1 cellular context compared by ENCODE assay signal in the genomic region with DNA sequence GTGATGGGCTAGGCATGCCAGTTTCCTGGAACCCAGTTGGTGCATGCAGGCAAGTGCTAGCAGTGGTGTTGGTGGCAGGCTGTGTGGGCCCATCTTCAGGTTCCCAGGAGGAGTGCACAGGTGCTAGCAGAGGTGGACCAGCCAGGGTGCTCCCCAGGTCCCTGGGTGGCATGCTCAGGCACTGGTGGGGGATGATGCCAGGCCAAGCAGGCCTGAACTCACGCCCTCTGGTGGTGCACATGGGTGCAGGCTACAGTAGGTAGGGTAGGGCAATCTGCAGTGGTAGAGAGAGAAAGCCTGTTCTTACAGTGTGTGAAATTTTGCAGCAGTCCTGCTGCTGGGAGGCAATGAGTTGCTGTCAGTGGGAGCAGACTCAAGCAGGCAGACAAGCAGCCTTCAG.
TF ChIP-seq lines count a peak whose summit lies in the region.

No MANE protein-coding gene starts in this region.

TF ChIP-seq in WTC11, 78 proteins besides CTCF, POLR2A, EP300 and RAD21 (continued from another document):
- TF ChIP-seq, protein P1, sequence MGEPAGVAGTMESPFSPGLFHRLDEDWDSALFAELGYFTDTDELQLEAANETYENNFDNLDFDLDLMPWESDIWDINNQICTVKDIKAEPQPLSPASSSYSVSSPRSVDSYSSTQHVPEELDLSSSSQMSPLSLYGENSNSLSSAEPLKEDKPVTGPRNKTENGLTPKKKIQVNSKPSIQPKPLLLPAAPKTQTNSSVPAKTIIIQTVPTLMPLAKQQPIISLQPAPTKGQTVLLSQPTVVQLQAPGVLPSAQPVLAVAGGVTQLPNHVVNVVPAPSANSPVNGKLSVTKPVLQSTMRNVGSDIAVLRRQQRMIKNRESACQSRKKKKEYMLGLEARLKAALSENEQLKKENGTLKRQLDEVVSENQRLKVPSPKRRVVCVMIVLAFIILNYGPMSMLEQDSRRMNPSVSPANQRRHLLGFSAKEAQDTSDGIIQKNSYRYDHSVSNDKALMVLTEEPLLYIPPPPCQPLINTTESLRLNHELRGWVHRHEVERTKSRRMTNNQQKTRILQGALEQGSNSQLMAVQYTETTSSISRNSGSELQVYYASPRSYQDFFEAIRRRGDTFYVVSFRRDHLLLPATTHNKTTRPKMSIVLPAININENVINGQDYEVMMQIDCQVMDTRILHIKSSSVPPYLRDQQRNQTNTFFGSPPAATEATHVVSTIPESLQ (CRISPR knock-in tag; IDR thresholded peaks at IDR 0.05): no peak
- TF ChIP-seq CREM (CRISPR knock-in tag; IDR thresholded peaks at IDR 0.05) (no peak), NFATC4 (CRISPR knock-in tag; IDR thresholded peaks at IDR 0.05) (no peak)
